ENCODE assay signal across 32 cellular contexts in the genomic region with DNA sequence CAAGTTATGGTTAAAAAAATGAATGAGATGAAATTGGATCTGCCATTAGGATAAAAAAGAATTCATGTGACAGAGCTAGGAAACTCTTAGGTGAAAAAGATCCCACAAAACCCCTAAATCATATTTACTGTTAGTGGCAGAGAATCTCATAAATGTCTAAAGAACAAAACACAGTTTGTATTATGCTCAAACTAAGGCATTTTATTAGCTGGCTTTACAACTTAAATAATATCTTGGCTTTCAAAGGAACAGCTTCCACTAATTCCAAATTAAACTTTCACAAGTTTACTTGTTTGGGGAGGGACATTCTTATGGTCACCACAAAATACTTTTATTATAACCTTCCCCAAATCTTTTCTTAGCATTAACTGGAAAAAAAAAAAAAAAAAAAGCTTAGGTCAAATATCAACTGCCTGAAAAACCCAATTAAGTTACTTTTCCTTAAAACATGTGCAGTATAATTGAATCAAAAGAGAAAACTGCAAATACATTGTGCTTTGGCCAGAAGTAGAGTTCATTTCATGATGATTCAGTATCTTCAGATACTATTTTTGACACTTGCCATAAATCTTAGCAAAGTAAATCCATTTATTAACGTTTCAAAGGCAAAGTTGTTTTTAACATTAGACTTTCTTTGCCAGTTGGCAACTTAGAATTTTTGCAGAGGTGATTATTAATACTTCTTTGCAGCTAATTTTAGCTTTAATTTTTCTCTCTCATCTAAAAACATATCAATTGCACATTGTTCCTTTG.
"Had no signal": no experiment of that assay in that cellular context is flagged by ENCODE, and none has a peak within 500 bp of the region (broad histone marks: within the 10 kb centered on the region; RNA-seq: fewer than 3 reads in every experiment).

No MANE protein-coding gene starts in this region.

- H3K36me3 ChIP-seq: colonic mucosa, prostate gland had no signal

- H3K9me3 ChIP-seq: body of pancreas, colonic mucosa, pancreas, prostate gland, thyroid gland had no signal

- DNase-seq: activated CD4-positive, alpha-beta T cell treated with anti-CD3 and anti-CD28 coated beads for 36 hours; activated CD4-positive, CD25-positive, alpha-beta regulatory T cell; activated CD8-positive, alpha-beta memory T cell treated with anti-CD3 and anti-CD28 coated beads, Interleukin-2, amount 10 ng/mL, durations not matched to agents 7 days and 5 days; activated CD8-positive, alpha-beta T cell treated with anti-CD3 and anti-CD28 coated beads, Interleukin-2, amount 10 ng/mL, durations not matched to agents 7 days and 5 days; activated T-cell treated with anti-CD3 and anti-CD28 coated beads, Interleukin-2, amount 50 U/mL, for 48 hours; anterior cingulate cortex; body of pancreas; cerebellar nuclear complex; colonic mucosa; effector memory CD8-positive, alpha-beta T cell; foreskin keratinocyte; heart left ventricle; hypothalamus; immature natural killer cell; naive thymus-derived CD8-positive, alpha-beta T cell; nucleus accumbens; pancreas; retina; sigmoid colon; small intestine; stimulated activated CD4-positive, alpha-beta T cell treated with anti-CD3 and anti-CD28 coated beads, Interleukin-4, amount 100 ng/mL, for 4 hours; stimulated activated CD8-positive, alpha-beta memory T cell treated with anti-CD3 and anti-CD28 coated beads, Interleukin-4, amount 100 ng/mL, for 48 hours; stomach; thyroid gland had no signal

- ATAC-seq: activated CD4-positive, alpha-beta T cell treated with anti-CD3 and anti-CD28 coated beads for 36 hours; activated CD8-positive, alpha-beta memory T cell treated with anti-CD3 and anti-CD28 coated beads, Interleukin-2, amount 10 ng/mL, durations not matched to agents 7 days and 5 days; activated CD8-positive, alpha-beta T cell treated with anti-CD3 and anti-CD28 coated beads, Interleukin-2, amount 10 ng/mL, durations not matched to agents 7 days and 5 days; body of pancreas; effector memory CD8-positive, alpha-beta T cell; esophagus mucosa; foreskin keratinocyte; heart left ventricle; naive thymus-derived CD8-positive, alpha-beta T cell; pancreas; stimulated activated memory B cell treated with anti-CD40 and anti-IgM and Interleukin-4, amounts not matched to agents 10 μg/mL and 1 μg/mL and 100 μg/mL, for 72 hours had no signal

- H3K27me3 ChIP-seq: body of pancreas, cardiac muscle cell, colonic mucosa, foreskin keratinocyte, heart left ventricle, pancreas, sigmoid colon, stomach, thyroid gland had no signal

- H3K4me3 ChIP-seq: body of pancreas, cardiac muscle cell, colonic mucosa, heart left ventricle, pancreas, prostate gland, sigmoid colon, stomach, thyroid gland had no signal

- H3K4me1 ChIP-seq: body of pancreas, colonic mucosa, heart left ventricle, pancreas, prostate gland, stomach, thyroid gland had no signal

- H3K27me3 Mint-ChIP-seq: activated CD4-positive, alpha-beta T cell treated with anti-CD3 and anti-CD28 coated beads for 36 hours; activated CD8-positive, alpha-beta memory T cell treated with anti-CD3 and anti-CD28 coated beads, Interleukin-2, amount 10 ng/mL, durations not matched to agents 7 days and 5 days; activated naive CD4-positive, alpha-beta T cell treated with anti-CD3 and anti-CD28 coated beads, Interleukin-2, amount 50 U/mL, for 24 hours; effector memory CD8-positive, alpha-beta T cell; memory B cell; naive thymus-derived CD8-positive, alpha-beta T cell; stimulated activated memory B cell treated with anti-CD40 and anti-IgM and Interleukin-4, amounts not matched to agents 10 μg/mL and 1 μg/mL and 100 μg/mL, for 72 hours had no signal

- H3K27ac ChIP-seq: body of pancreas, cardiac muscle cell, colonic mucosa, foreskin keratinocyte, heart left ventricle, pancreas, prostate gland, sigmoid colon, stomach, thyroid gland had no signal

- H3K9me3 Mint-ChIP-seq: effector memory CD8-positive, alpha-beta T cell; immature natural killer cell had no signal

- H3K4me3 Mint-ChIP-seq: activated CD4-positive, alpha-beta T cell treated with anti-CD3 and anti-CD28 coated beads for 36 hours; activated CD8-positive, alpha-beta memory T cell treated with anti-CD3 and anti-CD28 coated beads, Interleukin-2, amount 10 ng/mL, durations not matched to agents 7 days and 5 days; activated CD8-positive, alpha-beta T cell treated with anti-CD3 and anti-CD28 coated beads, Interleukin-2, amount 10 ng/mL, durations not matched to agents 7 days and 5 days; activated naive CD4-positive, alpha-beta T cell treated with anti-CD3 and anti-CD28 coated beads, Interleukin-2, amount 50 U/mL, for 24 hours; effector memory CD8-positive, alpha-beta T cell; immature natural killer cell; memory B cell; naive thymus-derived CD8-positive, alpha-beta T cell; neural crest cell; stimulated activated memory B cell treated with anti-CD40 and anti-IgM and Interleukin-4, amounts not matched to agents 10 μg/mL and 1 μg/mL and 100 μg/mL, for 72 hours had no signal

- H3K27ac Mint-ChIP-seq: activated CD4-positive, alpha-beta T cell treated with anti-CD3 and anti-CD28 coated beads for 36 hours; activated CD8-positive, alpha-beta memory T cell treated with anti-CD3 and anti-CD28 coated beads, Interleukin-2, amount 10 ng/mL, durations not matched to agents 7 days and 5 days; activated CD8-positive, alpha-beta T cell treated with anti-CD3 and anti-CD28 coated beads, Interleukin-2, amount 10 ng/mL, durations not matched to agents 7 days and 5 days; activated naive CD4-positive, alpha-beta T cell treated with anti-CD3 and anti-CD28 coated beads, Interleukin-2, amount 50 U/mL, for 24 hours; activated T-helper 2 cell treated with anti-CD3 and anti-CD28 coated beads, Interferon-gamma antibody, Interleukin-2, Interleukin-4, amounts not matched to agents 10 μg/mL and 5 μg/mL and 100 μg/mL, durations not matched to agents 14 hours and 24 hours and 36 hours; effector memory CD8-positive, alpha-beta T cell; memory B cell; stimulated activated memory B cell treated with anti-CD40 and anti-IgM and Interleukin-4, amounts not matched to agents 10 μg/mL and 1 μg/mL and 100 μg/mL, for 72 hours had no signal

- H3K4me1 Mint-ChIP-seq: activated naive CD4-positive, alpha-beta T cell treated with anti-CD3 and anti-CD28 coated beads, Interleukin-2, amount 50 U/mL, for 24 hours; memory B cell; naive thymus-derived CD8-positive, alpha-beta T cell; stimulated activated memory B cell treated with anti-CD40 and anti-IgM and Interleukin-4, amounts not matched to agents 10 μg/mL and 1 μg/mL and 100 μg/mL, for 72 hours had no signal

- FAIRE-seq: pancreas, small intestine had no signal
